1 cellular context compared by ENCODE assay signal in genomic region chr18:54309564-54309963, GRCh38.
TF ChIP-seq lines count a peak whose summit lies in the region.

No MANE protein-coding gene starts in this region.

TF ChIP-seq in HepG2, 621 proteins besides CTCF, POLR2A, EP300 and RAD21:
- TF ChIP-seq ZNF281 (CRISPR knock-in tag; IDR thresholded peaks at IDR 0.05; ENCODE audit: borderline replicate concordance) = peak; percentile 59; the same call in 1 of the 2 replicates
